12 cellular contexts compared by ENCODE assay signal in the genomic region with DNA sequence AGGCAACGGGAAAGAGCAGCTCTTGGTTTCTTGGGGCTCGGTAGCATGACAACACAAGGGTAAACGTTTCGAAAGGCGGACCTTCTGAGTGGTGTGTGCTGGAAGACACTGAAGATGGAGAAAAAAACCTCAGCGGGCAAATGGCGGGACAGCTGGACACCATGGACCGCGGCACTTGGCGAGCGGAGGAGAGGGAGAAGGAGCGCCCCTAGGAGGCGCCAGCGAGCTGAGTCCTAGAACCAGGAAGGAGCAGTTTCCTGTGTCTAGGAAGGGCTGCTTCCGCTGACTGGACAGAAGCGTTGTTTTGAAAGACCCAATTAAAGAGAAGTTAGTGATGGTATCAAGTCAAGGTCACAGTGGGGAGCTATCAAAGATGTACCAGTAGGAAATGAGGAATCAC. TPM values are rescaled to one million over a fixed set of nuclear protein-coding genes. Genes with fewer than 3 reads are reported as not detected.
DNase-seq lines count a peak whose midpoint lies in the region; ATAC-seq and TF ChIP-seq lines count a peak whose summit lies in the region.
"Had no signal": no experiment of that assay in that cellular context is flagged by ENCODE, and none has a peak within 500 bp of the region (broad histone marks: within the 10 kb centered on the region; RNA-seq: fewer than 3 reads in every experiment).

No MANE protein-coding gene starts in this region.

- no peaks in the 10 kb centered on the region for H3K27me3 Mint-ChIP-seq in activated CD4-positive, alpha-beta memory T cell treated with anti-CD3 and anti-CD28 coated beads, Interleukin-2, amount 10 ng/mL, durations not matched to agents 7 days and 5 days
- peaks cover 25% of the 10 kb centered on the region for H3K27me3 Mint-ChIP-seq in nephron progenitor cell (ENCODE audit: low read depth, poor library complexity)

- TF ChIP-seq CTCF in nephron progenitor cell (IDR thresholded peaks at IDR 0.05): peak; percentile 7

- no peaks in the 10 kb centered on the region for H3K36me3 Mint-ChIP-seq in activated CD4-positive, alpha-beta memory T cell treated with anti-CD3 and anti-CD28 coated beads, Interleukin-2, amount 10 ng/mL, durations not matched to agents 7 days and 5 days (ENCODE audit: low read depth)
- H3K36me3 Mint-ChIP-seq in nephron progenitor cell (ENCODE audit: low read depth): no peaks in the 10 kb centered on the region

- H3K4me1 Mint-ChIP-seq in activated CD4-positive, alpha-beta memory T cell treated with anti-CD3 and anti-CD28 coated beads, Interleukin-2, amount 10 ng/mL, durations not matched to agents 7 days and 5 days: no peaks in the 10 kb centered on the region
- peaks cover 20% of the 10 kb centered on the region for H3K4me1 Mint-ChIP-seq in nephron progenitor cell
- H3K4me1 Mint-ChIP-seq: T-helper 17 cell had no signal

- no peak overlapping the region for H3K27ac Mint-ChIP-seq in activated CD4-positive, alpha-beta memory T cell treated with anti-CD3 and anti-CD28 coated beads, Interleukin-2, amount 10 ng/mL, durations not matched to agents 7 days and 5 days
- H3K27ac Mint-ChIP-seq in nephron progenitor cell: no peak overlapping the region
- H3K27ac Mint-ChIP-seq: T-helper 17 cell had no signal

- in situ Hi-C loops in KBM-7 (cut with MboI; ENCODE audit: low pct_unique_long_range_greater_than_20kb, low sequenced_read_pairs): no loop called here

- CTCF ChIA-PET in activated CD4-positive, alpha-beta memory T cell treated with anti-CD3 and anti-CD28 coated beads, Interleukin-2, amount 10 ng/mL, durations not matched to agents 7 days and 5 days (lab: Charles Lee): interaction anchor here (1.1 kb wide), 1 partner anchor 259 kb away, joined by 3 read pairs; no protein-coding TSS in a partner anchor

- POLR2A ChIA-PET in activated CD4-positive, alpha-beta memory T cell treated with anti-CD3 and anti-CD28 coated beads, Interleukin-2, amount 10 ng/mL, durations not matched to agents 7 days and 5 days (lab: Charles Lee): no interaction called here

- no peak for ATAC-seq in HG03025 (IDR thresholded peaks at IDR 0.05; ENCODE audit: low FRiP score, unreplicated experiment)
- ATAC-seq: T-helper 17 cell had no signal

- peaks cover 4% of the 10 kb centered on the region for H3K9me3 Mint-ChIP-seq in activated CD4-positive, alpha-beta memory T cell treated with anti-CD3 and anti-CD28 coated beads, Interleukin-2, amount 10 ng/mL, durations not matched to agents 7 days and 5 days
- H3K9me3 Mint-ChIP-seq in nephron progenitor cell: no peaks in the 10 kb centered on the region

- DNase-seq in ELF-1 (ENCODE audit: low read depth, low spot score) (peak; percentile 66), HT-29 (ENCODE audit: low spot score) (peak; percentile 13), nephron progenitor cell (peak; percentile 21), HuH-7.5 (ENCODE audit: low spot score) (no peak), KBM-7 (no peak)
- no peak for DNase-seq in activated CD4-positive, alpha-beta memory T cell treated with anti-CD3 and anti-CD28 coated beads, Interleukin-2, amount 10 ng/mL, durations not matched to agents 7 days and 5 days
- DNase-seq: activated CD8-positive, alpha-beta memory T cell treated with anti-CD3 and anti-CD28 coated beads for 24 hours; COR-L47; NCI-H2029 treated with DMSO at 0.1 percent for 48 hours; OCI-M1; T-helper 17 cell had no signal

- H3K4me3 Mint-ChIP-seq in activated CD4-positive, alpha-beta memory T cell treated with anti-CD3 and anti-CD28 coated beads, Interleukin-2, amount 10 ng/mL, durations not matched to agents 7 days and 5 days: peak overlapping the region; percentile 6
- H3K4me3 Mint-ChIP-seq in nephron progenitor cell: no peak overlapping the region
- H3K4me3 Mint-ChIP-seq: T-helper 17 cell had no signal

RNA-seq across cellular contexts. Expression of gene OPCML, which starts 44.0 kb away (rescaled TPM):
- total RNA-seq in HT-29 (2014; rRNA removed; shearing (Covaris generic)): not detected in 2 replicates
- total RNA-seq in activated CD4-positive, alpha-beta memory T cell treated with anti-CD3 and anti-CD28 coated beads, Interleukin-2, amount 10 ng/mL, durations not matched to agents 7 days and 5 days: not detected
- total RNA-seq: T-helper 17 cell had no signal

Comparison
In these comparisons a context has a peak if more than half of its experiments do, and no peak if none do; other contexts are left out.
1. DNase-seq: peak in ELF-1 (single experiment), HT-29 (single experiment) and nephron progenitor cell (single experiment); none in activated CD4-positive, alpha-beta memory T cell treated with anti-CD3 and anti-CD28 coated beads, Interleukin-2, amount 10 ng/mL, durations not matched to agents 7 days and 5 days (single experiment), HuH-7.5 (single experiment) and KBM-7 (single experiment).